ENCODE assay signal across 16 cellular contexts in the genomic region with DNA sequence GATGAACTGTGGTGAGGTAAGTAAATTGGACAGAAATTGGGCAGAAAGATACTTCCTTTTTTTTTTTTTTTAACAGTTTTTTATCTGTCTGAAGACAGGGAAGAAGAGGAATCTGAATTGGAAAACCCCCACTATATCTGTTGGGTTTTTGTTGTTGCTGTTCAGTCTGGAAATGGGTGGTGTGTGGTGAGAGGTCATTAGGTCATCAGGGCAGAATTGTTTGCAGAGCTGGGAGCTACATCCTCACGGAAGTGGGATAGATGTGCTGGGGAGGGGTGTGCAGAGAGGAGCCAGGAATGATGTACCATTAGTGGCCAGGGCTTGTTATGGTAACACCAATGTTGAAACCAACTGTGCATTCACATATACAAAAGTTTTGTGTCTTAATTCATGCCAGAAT. TPM values are rescaled to one million over a fixed set of nuclear protein-coding genes. Genes with fewer than 3 reads are reported as not detected.
DNase-seq lines count a peak whose midpoint lies in the region; ATAC-seq and TF ChIP-seq lines count a peak whose summit lies in the region.
"Had no signal": no experiment of that assay in that cellular context is flagged by ENCODE, and none has a peak within 500 bp of the region (broad histone marks: within the 10 kb centered on the region; RNA-seq: fewer than 3 reads in every experiment).

No MANE protein-coding gene starts in this region.

- H3K4me3 ChIP-seq in Caco-2 (ENCODE audit: low read depth, low read length), result no peak overlapping the region
- H3K4me3 ChIP-seq: tibial nerve had no signal

- BruUV-seq in Caco-2 (replicated peaks; lab: Mats Ljungman, UMichigan), result no TSS peak

- H3K9me3 ChIP-seq in Caco-2, result peaks cover 4% of the 10 kb centered on the region; the same call in 1 of the 2 replicates
- H3K9me3 ChIP-seq: tibial nerve had no signal

- no peaks in the 10 kb centered on the region for H3K27me3 ChIP-seq in Caco-2 (replicated peaks; ENCODE audit: control insufficient read depth, insufficient read depth, low read length)
- H3K27me3 ChIP-seq: tibial nerve had no signal

- no peak for TF ChIP-seq CTCF in chondrocyte (IDR thresholded peaks at IDR 0.05)
- no peak for TF ChIP-seq CTCF in Caco-2 (IDR thresholded peaks at IDR 0.05; ENCODE audit: insufficient read depth in 1 of 2, low read depth in 1 of 2, low read length in 1 of 2, severe bottlenecking in 1 of 2, unreplicated experiment in 1 of 2)

- H3K9me3 Mint-ChIP-seq in chondrocyte (ENCODE audit: low read depth), result peaks cover 8% of the 10 kb centered on the region
- H3K9me3 Mint-ChIP-seq in naive thymus-derived CD8-positive, alpha-beta T cell, result peaks cover 0 to 3% (median 0%) of the 10 kb centered on the region in 9 donors
- no peaks in the 10 kb centered on the region for H3K9me3 Mint-ChIP-seq in Caco-2 (ENCODE audit: unreplicated experiment)

- H3K4me3 Mint-ChIP-seq in chondrocyte (ENCODE audit: unreplicated experiment), result no peak overlapping the region
- H3K4me3 Mint-ChIP-seq in naive thymus-derived CD8-positive, alpha-beta T cell, result peak overlapping the region in 6 of 10 donors; percentile 2 to 68 (median 21)
- H3K4me3 Mint-ChIP-seq in Caco-2 (ENCODE audit: unreplicated experiment), result no peak overlapping the region
- H3K4me3 Mint-ChIP-seq: nephron had no signal

- intact Hi-C loops in Caco-2 (cut with micrococcal nuclease; ENCODE audit: unreplicated experiment), result no loop called here

- DNase-seq in NOMO-1 treated with DMSO at 0.1 percent for 48 hours (lab: John Stamatoyannopoulos, UW; ENCODE audit: unreplicated experiment), result peak; percentile 10
- DNase-seq in NOMO-1 treated with dmso at 0.1 percent for 144 hours (lab: John Stamatoyannopoulos, UW; ENCODE audit: unreplicated experiment), result no peak
- DNase-seq in chondrocyte (ENCODE audit: low spot score), result no peak
- no peak for DNase-seq in naive thymus-derived CD8-positive, alpha-beta T cell
- DNase-seq in NCI-H1436 (lab: John Stamatoyannopoulos, UW), result no peak
- DNase-seq in Caco-2, result no peak
- DNase-seq: 8988T, caudate nucleus, DMS79, NCI-H345 had no signal

- H3K36me3 Mint-ChIP-seq in chondrocyte (ENCODE audit: low read depth) (no peaks in the 10 kb centered on the region), Caco-2 (ENCODE audit: insufficient read depth, unreplicated experiment) (peaks cover 47% of the 10 kb centered on the region)
- peaks cover 0 to 24% (median 19%) of the 10 kb centered on the region in 3 donors for H3K36me3 Mint-ChIP-seq in naive thymus-derived CD8-positive, alpha-beta T cell

- H3K27me3 Mint-ChIP-seq in chondrocyte (ENCODE audit: low read depth), result no peaks in the 10 kb centered on the region
- H3K27me3 Mint-ChIP-seq in naive thymus-derived CD8-positive, alpha-beta T cell, result no peaks in the 10 kb centered on the region
- no peaks in the 10 kb centered on the region for H3K27me3 Mint-ChIP-seq in Caco-2 (ENCODE audit: insufficient read depth, unreplicated experiment)

- no peaks in the 10 kb centered on the region for H3K36me3 ChIP-seq in Caco-2 (ENCODE audit: control insufficient read depth, insufficient read depth, low read length)

- H3K27ac Mint-ChIP-seq in chondrocyte (ENCODE audit: unreplicated experiment), result peak overlapping the region; percentile 15
- peak overlapping the region in 7 of 10 donors; percentile 4 to 77 (median 49) for H3K27ac Mint-ChIP-seq in naive thymus-derived CD8-positive, alpha-beta T cell
- H3K27ac Mint-ChIP-seq in Caco-2 (ENCODE audit: unreplicated experiment), result no peak overlapping the region
- H3K27ac Mint-ChIP-seq: nephron had no signal

- POLR2A ChIA-PET in naive thymus-derived CD8-positive, alpha-beta T cell (lab: Charles Lee), result no interaction called here
- POLR2A ChIA-PET in Caco-2 (lab: Charles Lee), result interaction anchor here (0.5 kb wide), 1 partner anchor 97 kb away, joined by 4 read pairs; no protein-coding TSS in a partner anchor

- H3K4me1 Mint-ChIP-seq in chondrocyte (ENCODE audit: low read depth) (peaks cover 69% of the 10 kb centered on the region), Caco-2 (ENCODE audit: low read depth, unreplicated experiment) (peaks cover 22% of the 10 kb centered on the region)
- peaks cover 39 to 89% (median 86%) of the 10 kb centered on the region in 4 donors for H3K4me1 Mint-ChIP-seq in naive thymus-derived CD8-positive, alpha-beta T cell

- H3K4me1 ChIP-seq in Caco-2, result peaks cover 47% of the 10 kb centered on the region

- CTCF ChIA-PET in Caco-2 (lab: Charles Lee), result no interaction called here

- no peak for ATAC-seq in naive thymus-derived CD8-positive, alpha-beta T cell
- no peak for ATAC-seq in HG03378 (IDR thresholded peaks at IDR 0.05; ENCODE audit: unreplicated experiment)
- ATAC-seq: activated CD4-positive, CD25-positive, alpha-beta regulatory T cell treated with anti-CD3 and anti-CD28 coated beads, Interleukin-2, amount 50 U/mL, for 24 hours; Right ventricle myocardium inferior had no signal

TF ChIP-seq in PFSK-1, 5 proteins besides CTCF, POLR2A, EP300 and RAD21:
- TF ChIP-seq POLR2AphosphoS5 (IDR thresholded peaks at IDR 0.05; ENCODE audit: low read depth, low read length) (no peak), TAF1 (IDR thresholded peaks at IDR 0.05; ENCODE audit: borderline replicate concordance, insufficient read depth, low read length) (no peak), FOXP2 (optimal IDR thresholded peaks at IDR 0.05; ENCODE audit: borderline replicate concordance, extremely low read depth, extremely low read length, insufficient read depth) (peak; percentile 18), SIN3A (IDR thresholded peaks at IDR 0.05; ENCODE audit: borderline replicate concordance, insufficient read depth, low read length) (0 out of 2 replicates have a peak, but pooled peaks have one; percentile 26)
- TF ChIP-seq, protein P1, sequence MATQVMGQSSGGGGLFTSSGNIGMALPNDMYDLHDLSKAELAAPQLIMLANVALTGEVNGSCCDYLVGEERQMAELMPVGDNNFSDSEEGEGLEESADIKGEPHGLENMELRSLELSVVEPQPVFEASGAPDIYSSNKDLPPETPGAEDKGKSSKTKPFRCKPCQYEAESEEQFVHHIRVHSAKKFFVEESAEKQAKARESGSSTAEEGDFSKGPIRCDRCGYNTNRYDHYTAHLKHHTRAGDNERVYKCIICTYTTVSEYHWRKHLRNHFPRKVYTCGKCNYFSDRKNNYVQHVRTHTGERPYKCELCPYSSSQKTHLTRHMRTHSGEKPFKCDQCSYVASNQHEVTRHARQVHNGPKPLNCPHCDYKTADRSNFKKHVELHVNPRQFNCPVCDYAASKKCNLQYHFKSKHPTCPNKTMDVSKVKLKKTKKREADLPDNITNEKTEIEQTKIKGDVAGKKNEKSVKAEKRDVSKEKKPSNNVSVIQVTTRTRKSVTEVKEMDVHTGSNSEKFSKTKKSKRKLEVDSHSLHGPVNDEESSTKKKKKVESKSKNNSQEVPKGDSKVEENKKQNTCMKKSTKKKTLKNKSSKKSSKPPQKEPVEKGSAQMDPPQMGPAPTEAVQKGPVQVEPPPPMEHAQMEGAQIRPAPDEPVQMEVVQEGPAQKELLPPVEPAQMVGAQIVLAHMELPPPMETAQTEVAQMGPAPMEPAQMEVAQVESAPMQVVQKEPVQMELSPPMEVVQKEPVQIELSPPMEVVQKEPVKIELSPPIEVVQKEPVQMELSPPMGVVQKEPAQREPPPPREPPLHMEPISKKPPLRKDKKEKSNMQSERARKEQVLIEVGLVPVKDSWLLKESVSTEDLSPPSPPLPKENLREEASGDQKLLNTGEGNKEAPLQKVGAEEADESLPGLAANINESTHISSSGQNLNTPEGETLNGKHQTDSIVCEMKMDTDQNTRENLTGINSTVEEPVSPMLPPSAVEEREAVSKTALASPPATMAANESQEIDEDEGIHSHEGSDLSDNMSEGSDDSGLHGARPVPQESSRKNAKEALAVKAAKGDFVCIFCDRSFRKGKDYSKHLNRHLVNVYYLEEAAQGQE (IDR thresholded peaks at IDR 0.05; ENCODE audit: insufficient read depth in 1 of 2, low read depth in 2 of 2, low read length in 2 of 2), result no peak

RNA-seq across cellular contexts. Expression of a gene that starts 12.3 kb away (rescaled TPM):
- 20.3 TPM for polyA plus RNA-seq in PFSK-1 (2012; ENCODE audit: insufficient read length, low read depth)
- total RNA-seq in chondrocyte (47.2 to 58.9 TPM (median 58.5 TPM) in 3 replicates), Caco-2 (2022) (44.3 and 46.7 TPM in 2 replicates)
- 10 to 100 TPM; 73.6 to 83.2 TPM for total RNA-seq in naive thymus-derived CD8-positive, alpha-beta T cell
- 10 to 100 TPM in 2 of 3 donors, 1 to 10 TPM in 1; 8.9 to 32.8 (median 19.4) TPM for polyA plus RNA-seq in naive thymus-derived CD8-positive, alpha-beta T cell

Comparison
In these comparisons a context has a peak if more than half of its experiments do, and no peak if none do; other contexts are left out.
1. H3K4me3 Mint-ChIP-seq: peak in naive thymus-derived CD8-positive, alpha-beta T cell (6 of 10); none in chondrocyte (single experiment) and Caco-2 (single experiment).